In the genomic region with DNA sequence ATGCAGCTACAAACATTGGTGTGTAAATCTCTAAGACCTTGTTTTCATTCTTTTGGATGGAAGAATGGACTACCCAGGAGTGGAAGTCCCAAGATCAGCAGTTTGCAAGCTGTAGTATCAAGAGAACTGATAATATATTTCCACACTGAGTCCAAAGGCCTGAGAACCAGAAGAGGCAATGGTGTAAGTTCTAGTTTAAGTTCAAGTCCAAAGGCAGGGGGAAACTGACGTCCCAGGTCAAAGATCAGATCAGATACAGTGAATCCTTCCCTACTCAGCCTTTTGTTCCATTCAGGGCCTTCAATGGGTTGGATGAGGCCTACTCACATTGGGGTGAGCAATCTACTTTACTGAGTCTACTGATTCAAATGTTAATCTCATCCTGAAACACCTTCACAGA, we compare ENCODE assay signal across 24 cellular contexts.
A peak's percentile ranks its signal among the peaks of the same experiment; 100 is the strongest.
DNase-seq lines count a peak whose midpoint lies in the region; ATAC-seq, FAIRE-seq and TF ChIP-seq lines count a peak whose summit lies in the region.
"Had no signal": no experiment of that assay in that cellular context is flagged by ENCODE, and none has a peak within 500 bp of the region (broad histone marks: within the 10 kb centered on the region; RNA-seq: fewer than 3 reads in every experiment).

No MANE protein-coding gene starts in this region.

- peaks cover 42% of the 10 kb centered on the region for H3K4me1 Mint-ChIP-seq in CD14-positive monocyte

- H3K36me3 Mint-ChIP-seq in CD14-positive monocyte: peaks cover 2 to 4% of the 10 kb centered on the region in 2 donors
- H3K36me3 Mint-ChIP-seq: CD8-positive, alpha-beta T cell had no signal

- POLR2A ChIA-PET in HepG2 (lab: Yijun Ruan, JAX): interaction anchor here (0.7 kb wide), 1 partner anchor 79 kb away, joined by 3 read pairs; no protein-coding TSS in a partner anchor

- no peak for TF ChIP-seq CTCF in HepG2 (CRISPR knock-in tag; IDR thresholded peaks at IDR 0.05)
- TF ChIP-seq CTCF in right lobe of liver (IDR thresholded peaks at IDR 0.05): no peak
- TF ChIP-seq CTCF in CD14-positive monocyte (IDR thresholded peaks at IDR 0.05): no peak
- no peak for TF ChIP-seq CTCF in KMS-11 (conservative IDR thresholded peaks at IDR 0.05; ENCODE audit: low read depth, low read length)
- TF ChIP-seq CTCF in smooth muscle cell (IDR thresholded peaks at IDR 0.05; ENCODE audit: borderline replicate concordance, insufficient read depth, poor library complexity, severe bottlenecking): no peak

- CTCF ChIA-PET in HepG2 (lab: Yijun Ruan, JAX; ENCODE audit: low intra/inter-chr PET ratio, low total read pairs): no interaction called here

- no peak for TF ChIP-seq RAD21 in HepG2 (CRISPR knock-in tag; IDR thresholded peaks at IDR 0.05)

- peak overlapping the region; percentile 88 to 96 (median 92) for H3K27ac Mint-ChIP-seq in CD14-positive monocyte
- H3K27ac Mint-ChIP-seq: CD4-positive, alpha-beta T cell; CD8-positive, alpha-beta T cell had no signal

- peaks cover 0 to 4% (median 0%) of the 10 kb centered on the region in 3 donors for H3K27me3 Mint-ChIP-seq in CD14-positive monocyte (ENCODE audit: low read depth in 3 of 3)
- H3K27me3 Mint-ChIP-seq: CD4-positive, alpha-beta T cell had no signal

- WGBS in HepG2 (ENCODE audit: low lambda C conversion rate): 0% methylated on average over 1 of the region's 1 CpG
- 0% methylated on average over 1 of the region's 1 CpG for WGBS in right lobe of liver (ENCODE audit: insufficient coverage, low coverage, low lambda C conversion rate, missing lambda C conversion rate)
- WGBS in smooth muscle cell (ENCODE audit: low lambda C conversion rate): 100% methylated on average over 1 of the region's 1 CpG

- BruUV-seq in HepG2 (replicated peaks; lab: Mats Ljungman, UMichigan): no TSS peak

- ATAC-seq in HepG2 (no peak), right lobe of liver (no peak), left lobe of liver (peak; percentile 23)
- ATAC-seq: CD8-positive, alpha-beta T cell had no signal

- H3K4me3 Mint-ChIP-seq in CD14-positive monocyte: no peak overlapping the region
- H3K4me3 Mint-ChIP-seq: CD4-positive, alpha-beta T cell; CD8-positive, alpha-beta T cell had no signal

- DNase-seq in HepG2 (ENCODE audit: low spot score) (peak; percentile 10), right lobe of liver (no peak), CD14-positive monocyte (ENCODE audit: low spot score) (no peak), left lobe of liver (ENCODE audit: low spot score) (no peak), SJCRH30 (no peak), NCI-H1105 treated with DMSO at 0.1 percent for 48 hours (lab: John Stamatoyannopoulos, UW) (no peak), smooth muscle cell (lab: John Stamatoyannopoulos, UW; ENCODE audit: unreplicated experiment) (no peak)
- DNase-seq: 8988T; ACHN; BE2C; C1 segment of cervical spinal cord; Caco-2; Calu3; CD4-positive, alpha-beta T cell; CD8-positive, alpha-beta T cell; DMS79 treated with DMSO at 0.1 percent for 48 hours; GF-D8 had no signal

- H2AFZ ChIP-seq in HepG2 (ENCODE audit: low read length): no peak overlapping the region
- no peak overlapping the region for H2AFZ ChIP-seq in KMS-11 (ENCODE audit: low read depth)
- H2AFZ ChIP-seq in smooth muscle cell (ENCODE audit: low read depth): no peak overlapping the region

- H3K4me3 ChIP-seq in HepG2 (replicated peaks in 1 of 3; ENCODE audit: insufficient read depth in 1 of 3, low read depth in 2 of 3, low read length in 3 of 3): no peak overlapping the region
- H3K4me3 ChIP-seq in right lobe of liver: no peak overlapping the region
- H3K4me3 ChIP-seq in KMS-11 (IDR thresholded peaks at IDR 0.05; ENCODE audit: insufficient read depth, low read depth, low read length): no peak overlapping the region
- no peak overlapping the region for H3K4me3 ChIP-seq in SJCRH30
- no peak overlapping the region for H3K4me3 ChIP-seq in smooth muscle cell
- H3K4me3 ChIP-seq: BLaER1 had no signal

- H3K4me1 ChIP-seq in HepG2 (ENCODE audit: insufficient read depth, low read length) (peaks cover 24% of the 10 kb centered on the region), right lobe of liver (no peaks in the 10 kb centered on the region), KMS-11 (ENCODE audit: low read depth, poor library complexity, severe bottlenecking) (peaks cover 22% of the 10 kb centered on the region), SJCRH30 (no peaks in the 10 kb centered on the region), smooth muscle cell (ENCODE audit: low read depth) (no peaks in the 10 kb centered on the region)
- H3K4me1 ChIP-seq: BE2C, BLaER1, Caco-2 had no signal

- H3K27ac ChIP-seq in HepG2 (ENCODE audit: extremely low read length, insufficient read depth, low read length) (no peak overlapping the region), right lobe of liver (no peak overlapping the region), KMS-11 (no peak overlapping the region; the same call in 1 of the 2 replicates), SJCRH30 (no peak overlapping the region), smooth muscle cell (ENCODE audit: low read depth) (no peak overlapping the region)
- H3K27ac ChIP-seq: BLaER1 had no signal

- no peaks in the 10 kb centered on the region for H3F3A ChIP-seq in smooth muscle cell (ENCODE audit: low read depth)

- H3K36me3 ChIP-seq in HepG2 (replicated peaks in 1 of 2; ENCODE audit: control insufficient read depth in 1 of 2, insufficient read depth in 2 of 2, low read length in 2 of 2) (no peaks in the 10 kb centered on the region), right lobe of liver (no peaks in the 10 kb centered on the region), KMS-11 (ENCODE audit: insufficient read depth) (no peaks in the 10 kb centered on the region), SJCRH30 (no peaks in the 10 kb centered on the region), smooth muscle cell (ENCODE audit: low read depth) (no peaks in the 10 kb centered on the region)
- H3K36me3 ChIP-seq: BE2C, BLaER1 had no signal

- intact Hi-C loops in HepG2 (cut with micrococcal nuclease; ENCODE audit: unreplicated experiment): no loop called here
- intact Hi-C loops in right lobe of liver (cut with DNase I): no loop called here
- intact Hi-C loops in CD14-positive monocyte (cut with micrococcal nuclease): no loop called here

- no peaks in the 10 kb centered on the region for H3K9me3 ChIP-seq in HepG2 (ENCODE audit: low read length)
- no peaks in the 10 kb centered on the region for H3K9me3 ChIP-seq in right lobe of liver
- H3K9me3 ChIP-seq in SJCRH30 (replicated peaks): no peaks in the 10 kb centered on the region
- H3K9me3 ChIP-seq in smooth muscle cell (replicated peaks; ENCODE audit: low read depth): no peaks in the 10 kb centered on the region
- H3K9me3 ChIP-seq: BE2C, Caco-2 had no signal

- H4K20me1 ChIP-seq in HepG2 (ENCODE audit: insufficient read depth, low read length) (no peaks in the 10 kb centered on the region), KMS-11 (ENCODE audit: insufficient read depth) (no peaks in the 10 kb centered on the region), smooth muscle cell (ENCODE audit: low read depth) (no peaks in the 10 kb centered on the region)
- H4K20me1 ChIP-seq: BLaER1 had no signal

- in situ Hi-C loops in HepG2 (cut with HindIII; ENCODE audit: extremely low pct_ligation_motif_present, low pct_unique_long_range_greater_than_20kb): no loop called here

- FAIRE-seq in HepG2 (lab: Jason Lieb, UNC): no peak
- FAIRE-seq: A204.1, D721Med, G401.6, GM12891, GM19239 had no signal

- H3K27me3 ChIP-seq in HepG2 (ENCODE audit: control insufficient read depth in 1 of 2, insufficient read depth in 2 of 2, low read length in 2 of 2) (no peaks in the 10 kb centered on the region), right lobe of liver (no peaks in the 10 kb centered on the region), KMS-11 (ENCODE audit: insufficient read depth, low read depth) (no peaks in the 10 kb centered on the region), SJCRH30 (no peaks in the 10 kb centered on the region), smooth muscle cell (ENCODE audit: low read depth) (no peaks in the 10 kb centered on the region)
- H3K27me3 ChIP-seq: BE2C, BLaER1 had no signal

- no peak overlapping the region for H3K9ac ChIP-seq in HepG2 (ENCODE audit: insufficient read depth, low read depth, low read length)
- H3K9ac ChIP-seq in KMS-11: no peak overlapping the region
- no peak overlapping the region for H3K9ac ChIP-seq in smooth muscle cell (ENCODE audit: low read depth)
- H3K9ac ChIP-seq: BLaER1 had no signal

- no peak for TF ChIP-seq EP300 in HepG2 (IDR thresholded peaks at IDR 0.05; ENCODE audit: low read depth in 2 of 2, low read length in 2 of 2)
- no peak for TF ChIP-seq EP300 in HepG2 (CRISPR knock-in tag; IDR thresholded peaks at IDR 0.05; ENCODE audit: borderline replicate concordance)

- no peaks in the 10 kb centered on the region for H3K79me2 ChIP-seq in HepG2 (ENCODE audit: insufficient read depth, low read length)
- no peaks in the 10 kb centered on the region for H3K79me2 ChIP-seq in KMS-11 (ENCODE audit: insufficient read depth, low read depth)
- H3K79me2 ChIP-seq in smooth muscle cell (ENCODE audit: low read depth): no peaks in the 10 kb centered on the region

- peaks cover 8 to 19% (median 12%) of the 10 kb centered on the region in 7 donors for H3K9me3 Mint-ChIP-seq in CD14-positive monocyte
- H3K9me3 Mint-ChIP-seq: CD4-positive, alpha-beta T cell; CD8-positive, alpha-beta T cell had no signal

- H3K4me2 ChIP-seq in HepG2 (ENCODE audit: low read depth, low read length): no peak overlapping the region
- peak overlapping the region; percentile 67; the same call in 1 of the 2 replicates for H3K4me2 ChIP-seq in KMS-11
- no peak overlapping the region for H3K4me2 ChIP-seq in smooth muscle cell
- H3K4me2 ChIP-seq: BLaER1 had no signal

- TF ChIP-seq POLR2A in HepG2 (IDR thresholded peaks at IDR 0.05; ENCODE audit: insufficient read depth in 1 of 2, low read depth in 2 of 2, low read length in 2 of 2): no peak
- TF ChIP-seq POLR2A in right lobe of liver (IDR thresholded peaks at IDR 0.05): no peak
